8 cellular contexts compared by ENCODE assay signal in genomic region chr14:106691601-106692291, GRCh38.
DNase-seq lines count a peak whose midpoint lies in the region; ATAC-seq and TF ChIP-seq lines count a peak whose summit lies in the region.

No MANE protein-coding gene starts in this region.

- H3K27me3 ChIP-seq in left lung, result peaks cover 0 to 5% of the 10 kb centered on the region in 2 donors
- no peaks in the 10 kb centered on the region for H3K27me3 ChIP-seq in thyroid gland

- no peak for TF ChIP-seq POLR2A in thyroid gland (IDR thresholded peaks at IDR 0.05)

- H3K9me3 ChIP-seq in left lung (no peaks in the 10 kb centered on the region), thyroid gland (no peaks in the 10 kb centered on the region)

- H3K4me3 ChIP-seq in left lung (no peak overlapping the region), thyroid gland (replicated peaks in 1 of 3) (no peak overlapping the region)

- H3K27ac ChIP-seq in left lung, result no peak overlapping the region
- H3K27ac ChIP-seq in thyroid gland, result no peak overlapping the region

- ATAC-seq in GM21526 (IDR thresholded peaks at IDR 0.05; ENCODE audit: low FRiP score, unreplicated experiment) (peak; percentile 46), left lung (peak; percentile 17)

- no peaks in the 10 kb centered on the region for H3K4me1 ChIP-seq in left lung
- H3K4me1 ChIP-seq in thyroid gland, result no peaks in the 10 kb centered on the region

- intact Hi-C loops in left lung (cut with DNase I) (no loop called here), thyroid gland (cut with DNase I) (no loop called here)

- DNase-seq in ELR (ENCODE audit: low read depth) (peak; percentile 2), KBM-7 (peak; percentile 58), left lung (peak; percentile 35 to 58), NCI-H345 (lab: John Stamatoyannopoulos, UW) (no peak), HK-2 (ENCODE audit: unreplicated experiment) (no peak), thyroid gland (no peak)
- peak; percentile 57 for DNase-seq in activated CD8-positive, alpha-beta memory T cell treated with anti-CD3 and anti-CD28 coated beads, Interleukin-2, amount 50 U/mL, for 4 hours

- in situ Hi-C loops in KBM-7 (cut with MboI; ENCODE audit: low pct_unique_long_range_greater_than_20kb, low sequenced_read_pairs), result no loop called here

- H3K36me3 ChIP-seq in left lung (no peaks in the 10 kb centered on the region), thyroid gland (no peaks in the 10 kb centered on the region)

- 57 to 76% methylated on average over 7 to 8 of the region's 13 CpGs for WGBS in thyroid gland, 2 donors

- peak in 1 of 2 donors; percentile 21 for TF ChIP-seq CTCF in left lung (IDR thresholded peaks at IDR 0.05)
- TF ChIP-seq CTCF in thyroid gland (IDR thresholded peaks at IDR 0.05), result no peak

Comparison
In these comparisons a context has a peak if more than half of its experiments do, and no peak if none do; other contexts are left out.
1. DNase-seq: peak in ELR (single experiment), KBM-7 (single experiment), activated CD8-positive, alpha-beta memory T cell treated with anti-CD3 and anti-CD28 coated beads, Interleukin-2, amount 50 U/mL, for 4 hours (single experiment) and left lung (2 of 2); none in NCI-H345 (single experiment), HK-2 (single experiment) and thyroid gland (0 of 2).